Comparison of ENCODE assay signal across 11 cellular contexts in the genomic region with DNA sequence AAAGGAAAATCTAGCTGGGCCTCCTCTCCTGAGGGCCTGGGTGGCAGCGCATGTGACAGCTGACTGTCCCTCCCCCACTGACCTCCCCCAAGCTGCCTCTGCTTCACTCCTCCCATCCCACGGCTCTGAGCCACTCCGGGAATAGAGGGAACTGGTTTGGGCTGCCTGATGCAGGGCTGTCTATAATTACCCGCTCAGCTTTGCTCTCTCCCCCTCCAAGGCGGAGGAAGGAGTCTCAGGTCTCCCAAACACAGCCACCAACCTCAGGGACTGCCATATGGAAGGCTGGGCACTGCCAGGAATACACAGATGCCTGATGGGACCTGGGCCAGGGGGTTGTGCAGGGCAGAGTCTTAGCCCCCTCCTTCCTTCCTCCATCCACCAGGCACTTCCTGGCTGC. TPM values are rescaled to one million over a fixed set of nuclear protein-coding genes. Genes with fewer than 3 reads are reported as not detected.
A peak's percentile ranks its signal among the peaks of the same experiment; 100 is the strongest.
DNase-seq lines count a peak whose midpoint lies in the region; ATAC-seq and TF ChIP-seq lines count a peak whose summit lies in the region.
"Had no signal": no experiment of that assay in that cellular context is flagged by ENCODE, and none has a peak within 500 bp of the region (broad histone marks: within the 10 kb centered on the region; RNA-seq: fewer than 3 reads in every experiment).

No MANE protein-coding gene starts in this region.

- no peak overlapping the region for H3K9ac ChIP-seq in parathyroid adenoma

- POLR2A ChIA-PET in RWPE1 (lab: Yijun Ruan, JAX; ENCODE audit: low non-redundant PET), result no interaction called here

- no peaks in the 10 kb centered on the region for H3K4me1 ChIP-seq in cardiac muscle cell (ENCODE audit: low read depth)
- H3K4me1 ChIP-seq in parathyroid adenoma, result peaks cover 8% of the 10 kb centered on the region

- no peak for TF ChIP-seq POLR2A in lower leg skin (IDR thresholded peaks at IDR 0.05)

- H3K79me2 ChIP-seq in parathyroid adenoma, result peaks cover 74% of the 10 kb centered on the region

- H3K4me3 ChIP-seq in cardiac muscle cell, result no peak overlapping the region
- H3K4me3 ChIP-seq in parathyroid adenoma (ENCODE audit: low read depth, low read length), result no peak overlapping the region
- H3K4me3 ChIP-seq in lower leg skin (ENCODE audit: low read depth, poor library complexity, severe bottlenecking), result no peak overlapping the region

- H2AFZ ChIP-seq in parathyroid adenoma, result no peak overlapping the region

- H3K27me3 ChIP-seq in cardiac muscle cell (no peaks in the 10 kb centered on the region), parathyroid adenoma (ENCODE audit: control insufficient read depth, insufficient read depth, low read length) (no peaks in the 10 kb centered on the region)

- CTCF ChIA-PET in RWPE1 (lab: Yijun Ruan, JAX), result interaction anchor here (0.6 to 1.5 kb wide), 3 partner anchors 12 to 191 kb away, joined by 3 to 5 read pairs (median 4); no protein-coding TSS in a partner anchor

- H3K9me3 ChIP-seq in cardiac muscle cell (ENCODE audit: low read depth), result no peaks in the 10 kb centered on the region
- no peaks in the 10 kb centered on the region for H3K9me3 ChIP-seq in parathyroid adenoma (ENCODE audit: control insufficient read depth, low read length)

- intact Hi-C loops in lower leg skin (cut with DNase I; ENCODE audit: low total_unique reads), result no loop called here

- H3K36me3 ChIP-seq in cardiac muscle cell (no peaks in the 10 kb centered on the region), parathyroid adenoma (ENCODE audit: control insufficient read depth, insufficient read depth, low read length) (no peaks in the 10 kb centered on the region)

- no peak for ATAC-seq in GM21526 (IDR thresholded peaks at IDR 0.05; ENCODE audit: low FRiP score, unreplicated experiment)
- ATAC-seq: naive thymus-derived CD8-positive, alpha-beta T cell had no signal

- DNase-seq in D341Med (ENCODE audit: low spot score), result peak; percentile 77
- DNase-seq in RWPE1 (ENCODE audit: low spot score), result no peak
- DNase-seq in cardiac muscle cell (ENCODE audit: low read depth in 1 of 2, low spot score in 1 of 2), result peak in 1 of 2 donors; percentile 32
- no peak for DNase-seq in AG08396 (ENCODE audit: low spot score)
- DNase-seq in lower leg skin (ENCODE audit: low spot score in 2 of 2), result no peak
- no peak for DNase-seq in COLO829 (ENCODE audit: low spot score)
- DNase-seq: effector memory CD4-positive, alpha-beta T cell; naive thymus-derived CD8-positive, alpha-beta T cell; NCI-H2081 treated with DMSO at 0.1 percent for 48 hours had no signal

- peak overlapping the region; percentile 46 for H3K4me2 ChIP-seq in parathyroid adenoma (ENCODE audit: low read length)

- WGBS in lower leg skin, 2 donors, result 26 to 50% methylated on average over 5 of the region's 5 CpGs

- TF ChIP-seq CTCF in RWPE1 (conservative IDR thresholded peaks at IDR 0.05; ENCODE audit: low read depth) (no peak), cardiac muscle cell (IDR thresholded peaks at IDR 0.05; ENCODE audit: low read depth, low read length) (no peak), parathyroid adenoma (IDR thresholded peaks at IDR 0.05) (no peak), lower leg skin (IDR thresholded peaks at IDR 0.05) (no peak)

- H3K27ac ChIP-seq in RWPE1 (peak overlapping the region; percentile 96), cardiac muscle cell (peak overlapping the region; percentile 80), parathyroid adenoma (no peak overlapping the region)

RNA-seq across cellular contexts. Expression of gene NAPA, which starts 7.8 kb away (rescaled TPM):
- 62.5 and 108 TPM in 2 replicates for total RNA-seq in cardiac muscle cell
- polyA plus RNA-seq in cardiac muscle cell, result 123 and 173 TPM in 2 replicates
- 100 to 1,000 TPM; 182 to 344 (median 221) TPM for total RNA-seq in lower leg skin

RNA-seq across cellular contexts. Expression of gene KPTN, which starts 23.0 kb away (rescaled TPM):
- total RNA-seq in cardiac muscle cell (10.2 and 10.4 TPM in 2 replicates), lower leg skin (1 to 10 TPM; 3.5 to 9.0 (median 5.9) TPM)
- polyA plus RNA-seq in cardiac muscle cell, result 15.5 and 20.6 TPM in 2 replicates

RNA-seq across cellular contexts. Expression of gene SLC8A2, which starts 35.3 kb away (rescaled TPM):
- total RNA-seq in cardiac muscle cell (3.7 and 4.6 TPM in 2 replicates), lower leg skin (1 to 10 TPM in 2 of 4 donors, under 1 TPM in 1, not detected in 1; 0.38 to 2.3 (median 1.6) TPM)
- 0.67 and 0.99 TPM in 2 replicates for polyA plus RNA-seq in cardiac muscle cell
